8 cellular contexts compared by ENCODE assay signal in the genomic region with DNA sequence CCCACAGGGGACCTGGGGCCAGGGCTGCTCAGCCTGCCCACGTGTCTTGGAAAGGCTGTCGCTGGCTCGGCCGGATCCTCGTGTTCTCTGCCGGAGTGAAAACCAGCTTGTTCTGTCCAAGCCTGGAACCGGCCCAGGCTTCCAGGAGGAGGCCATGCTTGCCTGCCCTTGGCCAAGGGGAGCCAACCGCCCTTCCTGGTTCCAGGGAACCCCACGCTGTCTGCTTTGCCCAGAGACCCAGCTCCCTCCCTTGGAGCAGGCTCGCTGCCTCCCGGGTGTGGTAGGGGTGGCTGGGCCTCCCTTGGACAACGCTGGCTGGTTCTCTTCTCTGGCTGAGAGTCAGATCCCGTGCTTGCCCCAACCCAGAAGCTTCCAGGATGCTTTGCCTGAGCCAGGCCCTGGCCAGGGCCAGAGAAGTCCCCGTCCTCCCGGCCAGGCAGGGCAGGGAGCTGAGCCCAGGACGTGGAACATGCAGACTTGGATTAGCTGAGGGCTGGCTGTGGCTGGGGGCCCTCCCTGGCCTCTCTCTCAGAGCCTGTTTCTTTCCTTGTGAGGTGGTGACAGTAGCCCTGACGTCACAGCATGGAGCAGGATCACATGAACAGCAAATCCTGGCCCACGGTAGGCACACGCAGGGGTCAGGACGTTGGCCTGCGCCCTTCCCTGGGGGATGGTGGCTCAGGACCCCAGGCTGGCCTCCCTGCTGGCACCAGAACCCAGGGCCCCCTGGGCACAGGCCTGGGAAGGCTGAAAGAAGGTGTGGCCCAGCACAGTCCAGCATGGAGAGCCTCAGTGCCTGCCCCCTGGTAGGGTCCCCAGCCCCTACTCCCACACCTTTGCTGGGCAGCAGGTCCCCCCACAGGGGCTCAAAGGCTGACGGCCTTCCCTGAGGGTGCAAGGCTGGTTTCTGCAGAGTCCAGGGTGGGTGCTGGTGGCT.
DNase-seq lines count a peak whose midpoint lies in the region; ATAC-seq and TF ChIP-seq lines count a peak whose summit lies in the region.

No MANE protein-coding gene starts in this region.

- H3K36me3 ChIP-seq in muscle layer of duodenum (ENCODE audit: control insufficient read depth in 1 of 2, insufficient read depth in 2 of 2, low read length in 2 of 2) (no peaks in the 10 kb centered on the region), tibial artery (no peaks in the 10 kb centered on the region)

- peak in 56 of 58 donors; percentile 37 to 99 (median 86) for DNase-seq in anterior cingulate cortex (lab: John Stamatoyannopoulos, UW)
- DNase-seq in globus pallidus (ENCODE audit: low spot score) = peak; percentile 86
- peak; percentile 93 to 98 for DNase-seq in tibial artery
- DNase-seq in NCI-H1930 (lab: John Stamatoyannopoulos, UW) = no peak

- peak in 1 of 2 experiments; percentile 2 for TF ChIP-seq CTCF in tibial artery (IDR thresholded peaks at IDR 0.05)

- H3K27ac ChIP-seq in muscle layer of duodenum (ENCODE audit: low read length) (peak overlapping the region; percentile 83), tibial artery (peak overlapping the region; percentile 95 to 97)

- intact Hi-C loops in tibial artery (cut with DNase I; ENCODE audit: low total_unique reads) = loop anchor here (5.0 kb wide), 2 partner anchors 33 to 53 kb away; no protein-coding TSS in a partner anchor

- peaks cover 0 to 47% of the 10 kb centered on the region in 2 donors for H3K4me1 ChIP-seq in muscle layer of duodenum (ENCODE audit: control insufficient read depth in 1 of 2, insufficient read depth in 2 of 2, low read length in 2 of 2)
- H3K4me1 ChIP-seq in tibial artery = peaks cover 23 to 72% (median 62%) of the 10 kb centered on the region in 4 donors

- no peak for ATAC-seq in HG03378 (IDR thresholded peaks at IDR 0.05; ENCODE audit: unreplicated experiment)
- ATAC-seq in GM18868 (IDR thresholded peaks at IDR 0.05; ENCODE audit: unreplicated experiment) = no peak
- no peak for ATAC-seq in GM18498 (IDR thresholded peaks at IDR 0.05; ENCODE audit: unreplicated experiment)

- H3K9me3 ChIP-seq in muscle layer of duodenum (ENCODE audit: control insufficient read depth in 1 of 2, low read length in 2 of 2) (no peaks in the 10 kb centered on the region), tibial artery (no peaks in the 10 kb centered on the region)

- no peaks in the 10 kb centered on the region for H3K27me3 ChIP-seq in muscle layer of duodenum (ENCODE audit: low read depth, low read length)
- no peaks in the 10 kb centered on the region for H3K27me3 ChIP-seq in tibial artery

- H3K4me3 ChIP-seq in muscle layer of duodenum (ENCODE audit: low read depth in 1 of 2, low read length in 2 of 2) (peak overlapping the region in 1 of 2 donors; percentile 14), tibial artery (peak overlapping the region; percentile 24 to 35)

Comparison
In these comparisons a context has a peak if more than half of its experiments do, and no peak if none do; other contexts are left out.
1. DNase-seq: peak in anterior cingulate cortex (56 of 58), globus pallidus (single experiment) and tibial artery (2 of 2); none in NCI-H1930 (0 of 2).